In genomic region chr17:29445844-29446243, GRCh38 we compare ENCODE assay signal across 22 cellular contexts. TPM values are rescaled to one million over a fixed set of nuclear protein-coding genes. Genes with fewer than 3 reads are reported as not detected.
DNase-seq lines count a peak whose midpoint lies in the region; ATAC-seq, FAIRE-seq and TF ChIP-seq lines count a peak whose summit lies in the region.
"Had no signal": no experiment of that assay in that cellular context is flagged by ENCODE, and none has a peak within 500 bp of the region (broad histone marks: within the 10 kb centered on the region; RNA-seq: fewer than 3 reads in every experiment).

No MANE protein-coding gene starts in this region.

- CTCF ChIA-PET in WTC11 (lab: Charles Lee): no interaction called here

- no peak overlapping the region for H2BK15ac ChIP-seq in mesenchymal stem cell (ENCODE audit: low read depth, poor library complexity, severe bottlenecking)

- H2BK12ac ChIP-seq in mesenchymal stem cell (ENCODE audit: low read length in 2 of 2): no peak overlapping the region

- H2AFZ ChIP-seq in mesenchymal stem cell (ENCODE audit: low read depth, low read length): no peak overlapping the region
- H2AFZ ChIP-seq: parathyroid adenoma had no signal

- H3K27ac Mint-ChIP-seq in CD4-positive, CD25-positive, alpha-beta regulatory T cell: peak overlapping the region; percentile 80 to 90 (median 86)
- H3K27ac Mint-ChIP-seq in WTC11: peak overlapping the region; percentile 73

- peaks cover 8% of the 10 kb centered on the region for H3K36me3 Mint-ChIP-seq in CD4-positive, CD25-positive, alpha-beta regulatory T cell
- H3K36me3 Mint-ChIP-seq in WTC11: peaks cover 2% of the 10 kb centered on the region; the same call in 1 of the 2 replicates

- peak; percentile 11 for FAIRE-seq in G401.6 (lab: Jason Lieb, UNC)

- H2AK5ac ChIP-seq in mesenchymal stem cell (ENCODE audit: low read length, severe bottlenecking): no peak overlapping the region

- no peaks in the 10 kb centered on the region for H3K27me3 Mint-ChIP-seq in CD4-positive, CD25-positive, alpha-beta regulatory T cell
- H3K27me3 Mint-ChIP-seq in WTC11 (ENCODE audit: low read depth): no peaks in the 10 kb centered on the region

- no peak overlapping the region for H2BK5ac ChIP-seq in mesenchymal stem cell (ENCODE audit: low read depth, low read length, poor library complexity, severe bottlenecking)

- peak overlapping the region; percentile 21 for H3K4me3 ChIP-seq in CD4-positive, CD25-positive, alpha-beta regulatory T cell (ENCODE audit: low read depth, low read length)
- no peak overlapping the region for H3K4me3 ChIP-seq in mesenchymal stem cell (ENCODE audit: insufficient read depth in 1 of 2, low read depth in 1 of 2, low read length in 2 of 2)
- H3K4me3 ChIP-seq: ascending aorta, heart right ventricle, upper lobe of left lung had no signal

- peak overlapping the region in 2 of 4 donors; percentile 19 to 61 for H3K4me3 Mint-ChIP-seq in CD4-positive, CD25-positive, alpha-beta regulatory T cell
- H3K4me3 Mint-ChIP-seq in WTC11: no peak overlapping the region

- peaks cover 56 to 87% (median 63%) of the 10 kb centered on the region in 4 donors for H3K4me1 Mint-ChIP-seq in CD4-positive, CD25-positive, alpha-beta regulatory T cell
- peaks cover 28% of the 10 kb centered on the region for H3K4me1 Mint-ChIP-seq in WTC11

- H3K9me3 ChIP-seq in CD4-positive, CD25-positive, alpha-beta regulatory T cell (ENCODE audit: control insufficient read depth in 2 of 2, low read length in 2 of 2): no peaks in the 10 kb centered on the region
- no peaks in the 10 kb centered on the region for H3K9me3 ChIP-seq in mesenchymal stem cell (ENCODE audit: control insufficient read depth, low read length)
- H3K9me3 ChIP-seq: ascending aorta, heart right ventricle, upper lobe of left lung had no signal

- no peak overlapping the region for H3K14ac ChIP-seq in mesenchymal stem cell (ENCODE audit: low read length in 2 of 2)

- H4K91ac ChIP-seq in mesenchymal stem cell (ENCODE audit: low read length): no peak overlapping the region

- DNase-seq in CD4-positive, CD25-positive, alpha-beta regulatory T cell: no peak
- DNase-seq in WTC11 (ENCODE audit: low spot score) (no peak), lung microvascular endothelial cell (ENCODE audit: low read depth in 2 of 2) (peak; percentile 23 to 29), GM19240 (ENCODE audit: insufficient read length, low spot score) (no peak), mesenchymal stem cell (no peak), NCI-H2107 treated with DMSO at 0.1 percent for 48 hours (lab: John Stamatoyannopoulos, UW; ENCODE audit: unreplicated experiment) (no peak)
- no peak for DNase-seq in activated CD4-positive, CD25-positive, alpha-beta regulatory T cell treated with anti-CD3 and anti-CD28 coated beads, Interleukin-2, amount 50 U/mL, for 72 hours
- DNase-seq: activated CD4-positive, alpha-beta T cell treated with anti-CD3 and anti-CD28 coated beads for 4 hours; activated CD8-positive, alpha-beta memory T cell treated with anti-CD3 and anti-CD28 coated beads, Interleukin-2, amount 50 U/mL, for 4 hours; activated naive CD4-positive, alpha-beta T cell; AML-193; effector memory CD4-positive, alpha-beta T cell; H7; heart right ventricle; MM.1S; NCI-H1930; NCI-H446; stimulated activated CD4-positive, alpha-beta T cell treated with anti-CD3 and anti-CD28 coated beads, Interleukin-1b, Interleukin-23, amount 100 ng/mL, for 48 hours; upper lobe of left lung had no signal

- H3K9me3 Mint-ChIP-seq in CD4-positive, CD25-positive, alpha-beta regulatory T cell: no peaks in the 10 kb centered on the region
- no peaks in the 10 kb centered on the region for H3K9me3 Mint-ChIP-seq in WTC11

- no peak overlapping the region for H3K9ac ChIP-seq in mesenchymal stem cell (ENCODE audit: low read length)
- H3K9ac ChIP-seq: parathyroid adenoma had no signal

- no peak overlapping the region for H4K8ac ChIP-seq in mesenchymal stem cell (ENCODE audit: low read length)

- H3K4me2 ChIP-seq in mesenchymal stem cell (ENCODE audit: low read length, poor library complexity, severe bottlenecking): no peak overlapping the region

- no peak overlapping the region for H3K18ac ChIP-seq in mesenchymal stem cell (ENCODE audit: low read depth in 1 of 2, low read length in 2 of 2)

- no peak for ATAC-seq in CD4-positive, CD25-positive, alpha-beta regulatory T cell (ENCODE audit: low read depth in 2 of 2)
- no peak for ATAC-seq in WTC11
- ATAC-seq: heart right ventricle had no signal

- peaks cover 3% of the 10 kb centered on the region for H3K36me3 ChIP-seq in CD4-positive, CD25-positive, alpha-beta regulatory T cell (ENCODE audit: control insufficient read depth, insufficient read depth, low read length)
- H3K36me3 ChIP-seq in mesenchymal stem cell (ENCODE audit: control insufficient read depth in 1 of 2, insufficient read depth in 2 of 2, low read depth in 1 of 2, low read length in 2 of 2): peaks cover 4 to 9% of the 10 kb centered on the region in 2 experiments
- H3K36me3 ChIP-seq: ascending aorta, upper lobe of left lung had no signal

- H2BK120ac ChIP-seq in mesenchymal stem cell (ENCODE audit: low read depth, low read length): no peak overlapping the region

- no peaks in the 10 kb centered on the region for H3K27me3 ChIP-seq in CD4-positive, CD25-positive, alpha-beta regulatory T cell (ENCODE audit: control insufficient read depth, insufficient read depth, low read length)
- H3K27me3 ChIP-seq in mesenchymal stem cell (ENCODE audit: control insufficient read depth in 1 of 2, insufficient read depth in 1 of 2, low read length in 2 of 2): no peaks in the 10 kb centered on the region
- H3K27me3 ChIP-seq: ascending aorta, heart right ventricle, upper lobe of left lung had no signal

- H3K27ac ChIP-seq in CD4-positive, CD25-positive, alpha-beta regulatory T cell (ENCODE audit: insufficient read depth, low read length, poor library complexity, severe bottlenecking): no peak overlapping the region
- no peak overlapping the region for H3K27ac ChIP-seq in mesenchymal stem cell (ENCODE audit: low read length, poor library complexity, severe bottlenecking)
- H3K27ac ChIP-seq: ascending aorta, heart right ventricle, parathyroid adenoma, upper lobe of left lung had no signal

- no peak overlapping the region for H3K23ac ChIP-seq in mesenchymal stem cell (ENCODE audit: low read length in 2 of 2)

- peaks cover 25% of the 10 kb centered on the region for H3K4me1 ChIP-seq in CD4-positive, CD25-positive, alpha-beta regulatory T cell (ENCODE audit: control insufficient read depth, insufficient read depth, low read length, poor library complexity, severe bottlenecking)
- peaks cover 1% of the 10 kb centered on the region for H3K4me1 ChIP-seq in mesenchymal stem cell (ENCODE audit: control insufficient read depth, insufficient read depth, low read depth, low read length)

- POLR2A ChIA-PET in WTC11 (lab: Charles Lee): no interaction called here

- H3K4ac ChIP-seq in mesenchymal stem cell (ENCODE audit: low read depth in 1 of 2, low read length in 2 of 2): no peak overlapping the region

- no peak for TF ChIP-seq CTCF in WTC11 (IDR thresholded peaks at IDR 0.05)

- peaks cover 3% of the 10 kb centered on the region for H3K79me1 ChIP-seq in mesenchymal stem cell (replicated peaks; ENCODE audit: low read length, poor library complexity, severe bottlenecking)

TF ChIP-seq in WTC11, 78 proteins besides CTCF, POLR2A, EP300 and RAD21 (continues in another document):
- no peak for TF ChIP-seq USF2 (CRISPR knock-in tag; IDR thresholded peaks at IDR 0.05)
- no peak for TF ChIP-seq NFE2L1 (CRISPR knock-in tag; IDR thresholded peaks at IDR 0.05)
- no peak for TF ChIP-seq TCF7 (CRISPR knock-in tag; IDR thresholded peaks at IDR 0.05; ENCODE audit: low read depth)
- TF ChIP-seq ZNF671 (CRISPR knock-in tag; IDR thresholded peaks at IDR 0.05): no peak
- TF ChIP-seq CREM (CRISPR knock-in tag; IDR thresholded peaks at IDR 0.05): no peak
- no peak for TF ChIP-seq ZNF281 (CRISPR knock-in tag; IDR thresholded peaks at IDR 0.05)
- TF ChIP-seq GABPB1 (CRISPR knock-in tag; IDR thresholded peaks at IDR 0.05): no peak
- TF ChIP-seq ZNF396 (CRISPR knock-in tag; IDR thresholded peaks at IDR 0.05; ENCODE audit: borderline replicate concordance): no peak

RNA-seq across cellular contexts. Expression of gene TAOK1, which starts 55.7 kb away (rescaled TPM):
- total RNA-seq in CD4-positive, CD25-positive, alpha-beta regulatory T cell: 68.5 TPM
- polyA plus RNA-seq in CD4-positive, CD25-positive, alpha-beta regulatory T cell: 1 to 10 TPM; 2.2 to 5.2 (median 3.1) TPM
- total RNA-seq in WTC11 (2021) (86.4 to 87.1 TPM (median 86.5 TPM) in 3 replicates), lung microvascular endothelial cell (31.8 and 41.1 TPM in 2 replicates)
- polyA plus RNA-seq in mesenchymal stem cell (2013, experiment 1 of 2): 23.2 TPM
- 23.3 TPM for polyA plus RNA-seq in mesenchymal stem cell (2013, experiment 2 of 2)

Comparison
In these comparisons a context has a peak if more than half of its experiments do, and no peak if none do; other contexts are left out.
1. DNase-seq: peak in lung microvascular endothelial cell (2 of 2); none in CD4-positive, CD25-positive, alpha-beta regulatory T cell (0 of 3), WTC11 (single experiment), GM19240 (single experiment), mesenchymal stem cell (single experiment), NCI-H2107 treated with DMSO at 0.1 percent for 48 hours (single experiment) and activated CD4-positive, CD25-positive, alpha-beta regulatory T cell treated with anti-CD3 and anti-CD28 coated beads, Interleukin-2, amount 50 U/mL, for 72 hours (single experiment).